Comparison of ENCODE assay signal across 2 cellular contexts in the genomic region with DNA sequence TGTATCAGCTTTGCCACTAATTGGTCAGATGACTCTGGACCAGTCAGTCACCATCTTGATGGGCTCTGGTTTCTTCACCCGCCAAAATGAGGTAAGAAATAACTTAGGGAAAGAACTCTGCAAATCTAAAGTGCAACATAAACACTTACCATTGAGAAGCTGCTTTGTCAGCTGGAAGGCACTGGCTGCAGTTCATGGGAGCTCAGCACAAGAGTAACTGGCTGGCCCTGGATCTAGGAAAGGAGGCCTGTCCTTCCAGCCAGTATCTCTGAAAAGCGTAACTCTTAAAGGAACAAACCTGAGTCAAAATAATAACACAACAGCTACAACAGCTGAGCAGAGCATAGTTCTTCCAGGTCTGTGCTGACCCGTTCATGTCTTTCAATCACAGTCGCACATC.
TF ChIP-seq lines count a peak whose summit lies in the region.

No MANE protein-coding gene starts in this region.

TF ChIP-seq in HepG2, 621 proteins besides CTCF, POLR2A, EP300 and RAD21:
- TF ChIP-seq ZFY (CRISPR knock-in tag; IDR thresholded peaks at IDR 0.05) (0 out of 2 replicates have a peak, but pooled peaks have one; percentile 4), SOX13 (IDR thresholded peaks at IDR 0.05) (no peak), SOX13 (CRISPR knock-in tag; conservative IDR thresholded peaks at IDR 0.05 in 1 of 2, IDR thresholded peaks at IDR 0.05 in 1 of 2) (0 out of 4 replicates have a peak, but pooled peaks of 1 of the 2 experiments have one; percentile 1), ZKSCAN8 (CRISPR knock-in tag; IDR thresholded peaks at IDR 0.05; ENCODE audit: borderline replicate concordance) (no peak), ZNF619 (CRISPR knock-in tag; IDR thresholded peaks at IDR 0.05) (no peak), RELA (CRISPR knock-in tag; IDR thresholded peaks at IDR 0.05) (no peak), MAFF (IDR thresholded peaks at IDR 0.05; ENCODE audit: low read depth, low read length) (0 out of 2 replicates have a peak, but pooled peaks have one; percentile 13), ZNF605 (CRISPR knock-in tag; IDR thresholded peaks at IDR 0.05) (peak; percentile 73), KDM5A (IDR thresholded peaks at IDR 0.05; ENCODE audit: borderline replicate concordance, low read length) (0 out of 2 replicates have a peak, but pooled peaks have one; percentile 9), ZNF44 (CRISPR knock-in tag; IDR thresholded peaks at IDR 0.05) (no peak), MAFK (conservative IDR thresholded peaks at IDR 0.05 in 1 of 2, IDR thresholded peaks at IDR 0.05 in 1 of 2; ENCODE audit: low read length in 2 of 2) (peak; percentile 28 to 38; a peak in 3 of 4 replicates), ZNF879 (CRISPR knock-in tag; IDR thresholded peaks at IDR 0.05) (0 out of 2 replicates have a peak, but pooled peaks have one; percentile 46), MIER3 (CRISPR knock-in tag; IDR thresholded peaks at IDR 0.05; ENCODE audit: borderline replicate concordance) (no peak)
- TF ChIP-seq, protein P1, sequence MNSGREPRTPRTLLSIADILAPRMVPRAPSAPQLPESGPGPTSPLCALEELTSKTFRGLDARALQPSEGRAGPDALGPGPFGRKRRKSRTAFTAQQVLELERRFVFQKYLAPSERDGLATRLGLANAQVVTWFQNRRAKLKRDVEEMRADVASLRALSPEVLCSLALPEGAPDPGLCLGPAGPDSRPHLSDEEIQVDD (CRISPR knock-in tag; IDR thresholded peaks at IDR 0.05; ENCODE audit: borderline replicate concordance): no peak
- TF ChIP-seq, protein P2, sequence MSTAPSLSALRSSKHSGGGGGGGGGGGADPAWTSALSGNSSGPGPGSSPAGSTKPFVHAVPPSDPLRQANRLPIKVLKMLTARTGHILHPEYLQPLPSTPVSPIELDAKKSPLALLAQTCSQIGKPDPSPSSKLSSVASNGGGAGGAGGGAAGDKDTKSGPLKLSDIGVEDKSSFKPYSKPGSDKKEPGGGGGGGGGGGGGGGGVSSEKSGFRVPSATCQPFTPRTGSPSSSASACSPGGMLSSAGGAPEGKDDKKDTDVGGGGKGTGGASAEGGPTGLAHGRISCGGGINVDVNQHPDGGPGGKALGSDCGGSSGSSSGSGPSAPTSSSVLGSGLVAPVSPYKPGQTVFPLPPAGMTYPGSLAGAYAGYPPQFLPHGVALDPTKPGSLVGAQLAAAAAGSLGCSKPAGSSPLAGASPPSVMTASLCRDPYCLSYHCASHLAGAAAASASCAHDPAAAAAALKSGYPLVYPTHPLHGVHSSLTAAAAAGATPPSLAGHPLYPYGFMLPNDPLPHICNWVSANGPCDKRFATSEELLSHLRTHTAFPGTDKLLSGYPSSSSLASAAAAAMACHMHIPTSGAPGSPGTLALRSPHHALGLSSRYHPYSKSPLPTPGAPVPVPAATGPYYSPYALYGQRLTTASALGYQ (CRISPR knock-in tag; IDR thresholded peaks at IDR 0.05): no peak
- TF ChIP-seq, protein P3, sequence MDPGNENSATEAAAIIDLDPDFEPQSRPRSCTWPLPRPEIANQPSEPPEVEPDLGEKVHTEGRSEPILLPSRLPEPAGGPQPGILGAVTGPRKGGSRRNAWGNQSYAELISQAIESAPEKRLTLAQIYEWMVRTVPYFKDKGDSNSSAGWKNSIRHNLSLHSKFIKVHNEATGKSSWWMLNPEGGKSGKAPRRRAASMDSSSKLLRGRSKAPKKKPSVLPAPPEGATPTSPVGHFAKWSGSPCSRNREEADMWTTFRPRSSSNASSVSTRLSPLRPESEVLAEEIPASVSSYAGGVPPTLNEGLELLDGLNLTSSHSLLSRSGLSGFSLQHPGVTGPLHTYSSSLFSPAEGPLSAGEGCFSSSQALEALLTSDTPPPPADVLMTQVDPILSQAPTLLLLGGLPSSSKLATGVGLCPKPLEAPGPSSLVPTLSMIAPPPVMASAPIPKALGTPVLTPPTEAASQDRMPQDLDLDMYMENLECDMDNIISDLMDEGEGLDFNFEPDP (CRISPR knock-in tag; conservative IDR thresholded peaks at IDR 0.05): no peak
- TF ChIP-seq, protein P4, sequence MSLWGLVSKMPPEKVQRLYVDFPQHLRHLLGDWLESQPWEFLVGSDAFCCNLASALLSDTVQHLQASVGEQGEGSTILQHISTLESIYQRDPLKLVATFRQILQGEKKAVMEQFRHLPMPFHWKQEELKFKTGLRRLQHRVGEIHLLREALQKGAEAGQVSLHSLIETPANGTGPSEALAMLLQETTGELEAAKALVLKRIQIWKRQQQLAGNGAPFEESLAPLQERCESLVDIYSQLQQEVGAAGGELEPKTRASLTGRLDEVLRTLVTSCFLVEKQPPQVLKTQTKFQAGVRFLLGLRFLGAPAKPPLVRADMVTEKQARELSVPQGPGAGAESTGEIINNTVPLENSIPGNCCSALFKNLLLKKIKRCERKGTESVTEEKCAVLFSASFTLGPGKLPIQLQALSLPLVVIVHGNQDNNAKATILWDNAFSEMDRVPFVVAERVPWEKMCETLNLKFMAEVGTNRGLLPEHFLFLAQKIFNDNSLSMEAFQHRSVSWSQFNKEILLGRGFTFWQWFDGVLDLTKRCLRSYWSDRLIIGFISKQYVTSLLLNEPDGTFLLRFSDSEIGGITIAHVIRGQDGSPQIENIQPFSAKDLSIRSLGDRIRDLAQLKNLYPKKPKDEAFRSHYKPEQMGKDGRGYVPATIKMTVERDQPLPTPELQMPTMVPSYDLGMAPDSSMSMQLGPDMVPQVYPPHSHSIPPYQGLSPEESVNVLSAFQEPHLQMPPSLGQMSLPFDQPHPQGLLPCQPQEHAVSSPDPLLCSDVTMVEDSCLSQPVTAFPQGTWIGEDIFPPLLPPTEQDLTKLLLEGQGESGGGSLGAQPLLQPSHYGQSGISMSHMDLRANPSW (CRISPR knock-in tag; IDR thresholded peaks at IDR 0.05; ENCODE audit: borderline replicate concordance): peak; percentile 38; the same call in 1 of the 2 replicates
- TF ChIP-seq, protein P5, sequence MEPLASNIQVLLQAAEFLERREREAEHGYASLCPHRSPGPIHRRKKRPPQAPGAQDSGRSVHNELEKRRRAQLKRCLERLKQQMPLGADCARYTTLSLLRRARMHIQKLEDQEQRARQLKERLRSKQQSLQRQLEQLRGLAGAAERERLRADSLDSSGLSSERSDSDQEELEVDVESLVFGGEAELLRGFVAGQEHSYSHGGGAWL (CRISPR knock-in tag; IDR thresholded peaks at IDR 0.05): 0 out of 2 replicates have a peak, but pooled peaks have one; percentile 3

TF ChIP-seq in K562, 482 proteins besides CTCF, POLR2A, EP300 and RAD21:
- TF ChIP-seq TAF7 (tag; IDR thresholded peaks at IDR 0.05) (no peak), NEUROD1 (IDR thresholded peaks at IDR 0.05; ENCODE audit: borderline replicate concordance, low read depth, low read length, partially characterized antibody) (no peak), RBM22 (IDR thresholded peaks at IDR 0.05; ENCODE audit: low read depth, low read length, poor library complexity, severe bottlenecking) (no peak), ZNF24 (IDR thresholded peaks at IDR 0.05) (no peak), BRF1 (IDR thresholded peaks at IDR 0.05; ENCODE audit: borderline replicate concordance, extremely low read depth, insufficient read length) (no peak), ZKSCAN8 (CRISPR knock-in tag; IDR thresholded peaks at IDR 0.05) (no peak), GABPA (tag; conservative IDR thresholded peaks at IDR 0.05; ENCODE audit: low read depth) (no peak), L3MBTL2 (IDR thresholded peaks at IDR 0.05) (no peak), KLF10 (CRISPR knock-in tag; IDR thresholded peaks at IDR 0.05) (no peak), MAFK (IDR thresholded peaks at IDR 0.05; ENCODE audit: low read length) (no peak), SNRNP70 (optimal IDR thresholded peaks at IDR 0.05; ENCODE audit: low read depth, low read length) (no peak), KHSRP (IDR thresholded peaks at IDR 0.05) (no peak), MAZ (CRISPR knock-in tag; conservative IDR thresholded peaks at IDR 0.05 in 1 of 2, IDR thresholded peaks at IDR 0.05 in 1 of 2) (no peak), CBX8 (IDR thresholded peaks at IDR 0.05; ENCODE audit: borderline replicate concordance, extremely low read depth, low read depth, low read length, poor library complexity, severe bottlenecking) (no peak)
- TF ChIP-seq, protein P6, sequence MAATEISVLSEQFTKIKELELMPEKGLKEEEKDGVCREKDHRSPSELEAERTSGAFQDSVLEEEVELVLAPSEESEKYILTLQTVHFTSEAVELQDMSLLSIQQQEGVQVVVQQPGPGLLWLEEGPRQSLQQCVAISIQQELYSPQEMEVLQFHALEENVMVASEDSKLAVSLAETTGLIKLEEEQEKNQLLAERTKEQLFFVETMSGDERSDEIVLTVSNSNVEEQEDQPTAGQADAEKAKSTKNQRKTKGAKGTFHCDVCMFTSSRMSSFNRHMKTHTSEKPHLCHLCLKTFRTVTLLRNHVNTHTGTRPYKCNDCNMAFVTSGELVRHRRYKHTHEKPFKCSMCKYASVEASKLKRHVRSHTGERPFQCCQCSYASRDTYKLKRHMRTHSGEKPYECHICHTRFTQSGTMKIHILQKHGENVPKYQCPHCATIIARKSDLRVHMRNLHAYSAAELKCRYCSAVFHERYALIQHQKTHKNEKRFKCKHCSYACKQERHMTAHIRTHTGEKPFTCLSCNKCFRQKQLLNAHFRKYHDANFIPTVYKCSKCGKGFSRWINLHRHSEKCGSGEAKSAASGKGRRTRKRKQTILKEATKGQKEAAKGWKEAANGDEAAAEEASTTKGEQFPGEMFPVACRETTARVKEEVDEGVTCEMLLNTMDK (IDR thresholded peaks at IDR 0.05; ENCODE audit: borderline replicate concordance, insufficient read depth, low read depth, low read length, poor library complexity, severe bottlenecking): no peak
- TF ChIP-seq, protein P7, sequence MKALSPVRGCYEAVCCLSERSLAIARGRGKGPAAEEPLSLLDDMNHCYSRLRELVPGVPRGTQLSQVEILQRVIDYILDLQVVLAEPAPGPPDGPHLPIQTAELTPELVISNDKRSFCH (CRISPR knock-in tag; IDR thresholded peaks at IDR 0.05): no peak
- TF ChIP-seq, protein P7 (tag; IDR thresholded peaks at IDR 0.05): no peak
- TF ChIP-seq, protein P8, sequence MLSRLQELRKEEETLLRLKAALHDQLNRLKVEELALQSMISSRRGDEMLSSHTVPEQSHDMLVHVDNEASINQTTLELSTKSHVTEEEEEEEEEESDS (CRISPR knock-in tag; IDR thresholded peaks at IDR 0.05): no peak
- TF ChIP-seq, protein P9, sequence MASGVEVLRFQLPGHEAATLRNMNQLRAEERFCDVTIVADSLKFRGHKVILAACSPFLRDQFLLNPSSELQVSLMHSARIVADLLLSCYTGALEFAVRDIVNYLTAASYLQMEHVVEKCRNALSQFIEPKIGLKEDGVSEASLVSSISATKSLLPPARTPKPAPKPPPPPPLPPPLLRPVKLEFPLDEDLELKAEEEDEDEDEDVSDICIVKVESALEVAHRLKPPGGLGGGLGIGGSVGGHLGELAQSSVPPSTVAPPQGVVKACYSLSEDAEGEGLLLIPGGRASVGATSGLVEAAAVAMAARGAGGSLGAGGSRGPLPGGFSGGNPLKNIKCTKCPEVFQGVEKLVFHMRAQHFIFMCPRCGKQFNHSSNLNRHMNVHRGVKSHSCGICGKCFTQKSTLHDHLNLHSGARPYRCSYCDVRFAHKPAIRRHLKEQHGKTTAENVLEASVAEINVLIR (CRISPR knock-in tag; IDR thresholded peaks at IDR 0.05): no peak
